In the genomic region with DNA sequence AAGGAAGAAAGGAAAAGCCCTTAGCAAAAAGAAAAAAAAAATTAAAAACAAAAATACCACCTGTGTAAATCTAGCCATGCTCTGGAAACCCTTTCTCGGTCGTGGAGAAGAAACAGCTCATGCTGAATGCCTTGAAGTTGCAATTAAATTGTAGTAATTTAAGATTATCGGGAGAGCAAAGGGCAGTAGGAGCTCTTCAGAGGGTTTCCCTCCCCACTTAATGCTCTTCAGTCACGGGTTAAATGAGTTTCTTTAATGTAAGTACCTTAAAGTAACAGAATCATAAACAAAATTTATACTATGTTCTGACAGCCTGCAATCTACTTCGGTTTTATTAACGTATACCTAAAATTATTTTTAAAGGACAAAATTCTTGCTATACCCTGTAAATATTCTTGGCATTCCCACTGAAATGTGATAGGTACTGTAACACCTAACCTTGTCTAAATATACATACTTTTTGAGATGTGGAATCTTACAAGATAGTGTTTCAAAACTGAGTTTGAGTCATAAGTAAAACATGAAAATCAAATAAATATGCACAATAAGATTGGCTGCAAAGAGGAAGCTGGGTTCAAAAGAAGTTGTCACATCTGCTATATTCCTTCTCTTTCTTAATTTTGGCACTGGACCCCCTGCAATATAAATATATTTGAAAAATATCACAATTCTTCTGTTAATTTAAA, we compare ENCODE assay signal across 10 cellular contexts. TPM values are rescaled to one million over a fixed set of nuclear protein-coding genes. Genes with fewer than 3 reads are reported as not detected.
DNase-seq lines count a peak whose midpoint lies in the region; ATAC-seq, FAIRE-seq and TF ChIP-seq lines count a peak whose summit lies in the region.
"Had no signal": no experiment of that assay in that cellular context is flagged by ENCODE, and none has a peak within 500 bp of the region (broad histone marks: within the 10 kb centered on the region; RNA-seq: fewer than 3 reads in every experiment).

No MANE protein-coding gene starts in this region.

- no peak overlapping the region for H3K4ac ChIP-seq in mesenchymal stem cell (ENCODE audit: low read depth in 1 of 2, low read length in 2 of 2)

- H3K79me2 ChIP-seq in ACC112 (ENCODE audit: control insufficient read depth, insufficient read depth, low read length, unreplicated experiment) (peaks cover 53% of the 10 kb centered on the region), astrocyte (ENCODE audit: insufficient read depth, low read length) (peaks cover 100% of the 10 kb centered on the region)

- H3K4me2 ChIP-seq in astrocyte (ENCODE audit: low read length) (peak overlapping the region; percentile 88), mesenchymal stem cell (ENCODE audit: low read length, poor library complexity, severe bottlenecking) (peak overlapping the region; percentile 66)

- H3K4me3 Mint-ChIP-seq in astrocyte (ENCODE audit: unreplicated experiment): peak overlapping the region; percentile 73
- peak overlapping the region in 1 of 2 donors; percentile 3 for H3K4me3 Mint-ChIP-seq in activated T-cell treated with anti-CD3 and anti-CD28 coated beads, Interleukin-2, amount 50 U/mL, for 72 hours
- H3K4me3 Mint-ChIP-seq: WTC11 had no signal

- H3K18ac ChIP-seq in mesenchymal stem cell (ENCODE audit: low read depth in 1 of 2, low read length in 2 of 2): no peak overlapping the region

- no peak overlapping the region for H3K27ac Mint-ChIP-seq in astrocyte (ENCODE audit: unreplicated experiment)
- no peak overlapping the region for H3K27ac Mint-ChIP-seq in activated T-cell treated with anti-CD3 and anti-CD28 coated beads, Interleukin-2, amount 50 U/mL, for 72 hours
- H3K27ac Mint-ChIP-seq: WTC11 had no signal

- H2AFZ ChIP-seq in ACC112 (ENCODE audit: low read length, unreplicated experiment) (no peak overlapping the region), astrocyte (ENCODE audit: low read depth, low read length) (no peak overlapping the region), mesenchymal stem cell (ENCODE audit: low read depth, low read length) (no peak overlapping the region)

- no peak overlapping the region for H4K91ac ChIP-seq in mesenchymal stem cell (ENCODE audit: low read length)

- peak; percentile 65 for FAIRE-seq in astrocyte (lab: Jason Lieb, UNC)

- no peak overlapping the region for H2BK15ac ChIP-seq in mesenchymal stem cell (ENCODE audit: low read depth, poor library complexity, severe bottlenecking)

- no peak overlapping the region for H2BK5ac ChIP-seq in mesenchymal stem cell (ENCODE audit: low read depth, low read length, poor library complexity, severe bottlenecking)

- POLR2A ChIA-PET in HEK293T (lab: Yijun Ruan, JAX): interaction anchor here (1.0 kb wide), 1 partner anchor 161 kb away, joined by 3 read pairs; no protein-coding TSS in a partner anchor

- H3K4me3 ChIP-seq in ACC112 (ENCODE audit: low read depth, low read length): 0 out of 2 replicates have a peak overlapping the region, but pooled peaks have one; percentile 7
- H3K4me3 ChIP-seq in astrocyte (ENCODE audit: insufficient read depth, low read depth, low read length): peak overlapping the region; percentile 86
- H3K4me3 ChIP-seq in mesenchymal stem cell (ENCODE audit: insufficient read depth in 1 of 2, low read depth in 1 of 2, low read length in 2 of 2): no peak overlapping the region
- no peak overlapping the region for H3K4me3 ChIP-seq in ovary

- no peaks in the 10 kb centered on the region for H3K27me3 Mint-ChIP-seq in astrocyte (ENCODE audit: low read depth, unreplicated experiment)
- H3K27me3 Mint-ChIP-seq in activated T-cell treated with anti-CD3 and anti-CD28 coated beads, Interleukin-2, amount 50 U/mL, for 72 hours (ENCODE audit: low read depth): no peaks in the 10 kb centered on the region

- TF ChIP-seq CTCF in astrocyte (IDR thresholded peaks at IDR 0.05; ENCODE audit: insufficient read depth, low read depth, low read length): no peak
- TF ChIP-seq CTCF in ovary (IDR thresholded peaks at IDR 0.05): no peak

- 88% methylated on average over 3 of the region's 6 CpGs for WGBS in mesenchymal stem cell
- 82 to 86% (median 82%) methylated on average over 6 of the region's 6 CpGs for WGBS in ovary, 3 donors

- peak overlapping the region; percentile 83 for H2AK5ac ChIP-seq in mesenchymal stem cell (ENCODE audit: low read length, severe bottlenecking)

- H3K4me1 ChIP-seq in ACC112 (ENCODE audit: control insufficient read depth, insufficient read depth, low read length, unreplicated experiment) (peaks cover 20% of the 10 kb centered on the region), astrocyte (ENCODE audit: insufficient read depth, low read length) (peaks cover 11% of the 10 kb centered on the region), mesenchymal stem cell (ENCODE audit: control insufficient read depth, insufficient read depth, low read depth, low read length) (peaks cover 2% of the 10 kb centered on the region), ovary (ENCODE audit: insufficient read depth) (peaks cover 2% of the 10 kb centered on the region)

- TF ChIP-seq POLR2A in ovary (IDR thresholded peaks at IDR 0.05): no peak

- peaks cover 11% of the 10 kb centered on the region for H3K36me3 Mint-ChIP-seq in astrocyte (ENCODE audit: low read depth, unreplicated experiment)
- H3K36me3 Mint-ChIP-seq in activated T-cell treated with anti-CD3 and anti-CD28 coated beads, Interleukin-2, amount 50 U/mL, for 72 hours (ENCODE audit: insufficient read depth in 2 of 2): peaks cover 8 to 9% of the 10 kb centered on the region in 2 donors
- H3K36me3 Mint-ChIP-seq: WTC11 had no signal

- no peak overlapping the region for H4K8ac ChIP-seq in mesenchymal stem cell (ENCODE audit: low read length)

- peaks cover 34% of the 10 kb centered on the region for H3K4me1 Mint-ChIP-seq in astrocyte (ENCODE audit: low read depth, unreplicated experiment)
- peaks cover 47% of the 10 kb centered on the region for H3K4me1 Mint-ChIP-seq in activated T-cell treated with anti-CD3 and anti-CD28 coated beads, Interleukin-2, amount 50 U/mL, for 72 hours (ENCODE audit: low read depth)

- H4K20me1 ChIP-seq in astrocyte (ENCODE audit: insufficient read depth, low read length): peaks cover 33% of the 10 kb centered on the region

- no peaks in the 10 kb centered on the region for H3K79me1 ChIP-seq in mesenchymal stem cell (replicated peaks; ENCODE audit: low read length, poor library complexity, severe bottlenecking)

- no peaks in the 10 kb centered on the region for H3K27me3 ChIP-seq in ACC112 (ENCODE audit: insufficient read depth, low read length)
- no peaks in the 10 kb centered on the region for H3K27me3 ChIP-seq in astrocyte (ENCODE audit: insufficient read depth, low read length)
- no peaks in the 10 kb centered on the region for H3K27me3 ChIP-seq in mesenchymal stem cell (ENCODE audit: control insufficient read depth in 1 of 2, insufficient read depth in 1 of 2, low read length in 2 of 2)
- H3K27me3 ChIP-seq in ovary: no peaks in the 10 kb centered on the region

- no peak overlapping the region for H3K14ac ChIP-seq in mesenchymal stem cell (ENCODE audit: low read length in 2 of 2)

- no peak for ATAC-seq in activated T-cell treated with anti-CD3 and anti-CD28 coated beads, Interleukin-2, amount 50 U/mL, for 72 hours (replicated peaks in 1 of 2)
- ATAC-seq: WTC11 had no signal

- intact Hi-C loops in ovary (cut with DNase I): no loop called here

- H3K9me3 Mint-ChIP-seq in astrocyte (ENCODE audit: unreplicated experiment): no peaks in the 10 kb centered on the region
- H3K9me3 Mint-ChIP-seq in activated T-cell treated with anti-CD3 and anti-CD28 coated beads, Interleukin-2, amount 50 U/mL, for 72 hours: no peaks in the 10 kb centered on the region
- H3K9me3 Mint-ChIP-seq: WTC11 had no signal

- H3K27ac ChIP-seq in ACC112 (ENCODE audit: low read depth, low read length) (no peak overlapping the region), astrocyte (ENCODE audit: low read depth, low read length) (peak overlapping the region; percentile 80), mesenchymal stem cell (ENCODE audit: low read length, poor library complexity, severe bottlenecking) (peak overlapping the region; percentile 60), ovary (no peak overlapping the region)

- no peak for TF ChIP-seq EP300 in ovary (IDR thresholded peaks at IDR 0.05)

- H3K9me3 ChIP-seq in astrocyte (ENCODE audit: insufficient read depth, low read depth, low read length): no peaks in the 10 kb centered on the region
- no peaks in the 10 kb centered on the region for H3K9me3 ChIP-seq in mesenchymal stem cell (ENCODE audit: control insufficient read depth, low read length)
- H3K9me3 ChIP-seq in ovary: no peaks in the 10 kb centered on the region

- H3K9ac ChIP-seq in astrocyte (ENCODE audit: low read length): peak overlapping the region; percentile 99
- no peak overlapping the region for H3K9ac ChIP-seq in mesenchymal stem cell (ENCODE audit: low read length)

- CTCF ChIA-PET in HEK293T (lab: Yijun Ruan, JAX): no interaction called here

- H2BK12ac ChIP-seq in mesenchymal stem cell (ENCODE audit: low read length in 2 of 2): no peak overlapping the region

- H3K23ac ChIP-seq in mesenchymal stem cell (ENCODE audit: low read length in 2 of 2): no peak overlapping the region

- H3K36me3 ChIP-seq in ACC112 (ENCODE audit: insufficient read depth, low read length) (no peaks in the 10 kb centered on the region), astrocyte (ENCODE audit: insufficient read depth, low read length) (peaks cover 19% of the 10 kb centered on the region), mesenchymal stem cell (ENCODE audit: control insufficient read depth in 1 of 2, insufficient read depth in 2 of 2, low read depth in 1 of 2, low read length in 2 of 2) (peaks cover 0 to 3% of the 10 kb centered on the region in 2 experiments), ovary (no peaks in the 10 kb centered on the region)

- DNase-seq in HEK293T (ENCODE audit: extremely low spot score) (no peak), astrocyte (ENCODE audit: low read depth) (peak; percentile 41), mesenchymal stem cell (no peak), HPDE6-E6E7 (ENCODE audit: extremely low spot score) (no peak), ovary (no peak)
- no peak for DNase-seq in activated T-cell treated with anti-CD3 and anti-CD28 coated beads, Interleukin-2, amount 50 U/mL, for 72 hours
- no peak for DNase-seq in activated CD4-positive, alpha-beta T cell treated with anti-CD3 and anti-CD28 coated beads, Interleukin-2, amount 50 U/mL, for 4 hours
- DNase-seq: activated effector memory CD4-positive, alpha-beta T cell treated with anti-CD3 and anti-CD28 coated beads, Interleukin-2, amount 50 U/mL, for 16 hours had no signal

- no peak overlapping the region for H2BK120ac ChIP-seq in mesenchymal stem cell (ENCODE audit: low read depth, low read length)

RNA-seq across cellular contexts. Expression of gene FOXP1, which starts 5.3 kb away (rescaled TPM):
- total RNA-seq in astrocyte: 107 and 124 TPM in 2 replicates
- 34.2 TPM for polyA plus RNA-seq in mesenchymal stem cell (2013, experiment 1 of 2)
- 34.5 TPM for polyA plus RNA-seq in mesenchymal stem cell (2013, experiment 2 of 2)
- 100 to 1,000 TPM; 124 to 156 TPM for total RNA-seq in activated T-cell treated with anti-CD3 and anti-CD28 coated beads, Interleukin-2, amount 50 U/mL, for 72 hours
- 100 to 1,000 TPM in 6 of 7 donors, 10 to 100 TPM in 1; 89.4 to 126 (median 119) TPM for total RNA-seq in ovary
- polyA plus RNA-seq in ovary: 10 to 100 TPM; 31.7 to 42.6 TPM

Comparison
In these comparisons a context has a peak if more than half of its experiments do, and no peak if none do; other contexts are left out.
1. H3K27ac ChIP-seq: peak in astrocyte (single experiment) and mesenchymal stem cell (single experiment); none in ACC112 (single experiment) and ovary (0 of 2).
2. H3K4me3 ChIP-seq: peak in ACC112 (single experiment) and astrocyte (single experiment); none in mesenchymal stem cell (0 of 2) and ovary (single experiment).